24 cellular contexts compared by ENCODE assay signal in the genomic region with DNA sequence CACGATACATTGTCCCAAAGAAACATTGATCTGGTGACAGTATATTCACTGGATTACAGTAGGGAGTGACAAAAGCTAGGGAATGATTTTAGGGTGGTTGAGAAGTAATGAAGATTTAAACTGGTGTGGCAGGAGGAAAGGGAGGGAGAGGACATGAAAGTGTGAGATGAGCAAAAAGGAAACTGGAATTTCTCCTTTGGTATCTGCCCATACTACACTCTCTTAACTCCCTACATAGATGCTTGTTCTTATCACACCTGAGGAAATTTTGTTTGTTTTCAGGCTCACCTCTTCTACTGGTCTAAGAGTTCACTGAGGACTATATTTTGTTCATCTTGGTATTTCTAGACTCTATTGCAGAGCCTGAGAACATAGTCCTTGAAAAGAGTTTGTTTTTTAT. TPM values are rescaled to one million over a fixed set of nuclear protein-coding genes. Genes with fewer than 3 reads are reported as not detected.
DNase-seq lines count a peak whose midpoint lies in the region; ATAC-seq, FAIRE-seq and TF ChIP-seq lines count a peak whose summit lies in the region.
"Had no signal": no experiment of that assay in that cellular context is flagged by ENCODE, and none has a peak within 500 bp of the region (broad histone marks: within the 10 kb centered on the region; RNA-seq: fewer than 3 reads in every experiment).

No MANE protein-coding gene starts in this region.

- no peaks in the 10 kb centered on the region for H3K4me1 Mint-ChIP-seq in MCF 10A (ENCODE audit: insufficient read depth, unreplicated experiment)
- no peaks in the 10 kb centered on the region for H3K4me1 Mint-ChIP-seq in WTC11
- no peaks in the 10 kb centered on the region for H3K4me1 Mint-ChIP-seq in stimulated activated naive CD8-positive, alpha-beta T cell treated with anti-CD3 and anti-CD28 coated beads, Interleukin-15, amount 100 ng/mL, for 72 hours
- no peaks in the 10 kb centered on the region for H3K4me1 Mint-ChIP-seq in naive thymus-derived CD8-positive, alpha-beta T cell
- H3K4me1 Mint-ChIP-seq: B cell had no signal

- ATAC-seq in GM18868 (IDR thresholded peaks at IDR 0.05; ENCODE audit: unreplicated experiment): peak; percentile 47
- ATAC-seq in WTC11: no peak
- ATAC-seq in K562: no peak
- no peak for ATAC-seq in GM18505 (IDR thresholded peaks at IDR 0.05; ENCODE audit: unreplicated experiment)
- ATAC-seq in stimulated activated naive CD8-positive, alpha-beta T cell treated with anti-CD3 and anti-CD28 coated beads, Interleukin-15, amount 100 ng/mL, for 72 hours: no peak
- ATAC-seq in naive thymus-derived CD8-positive, alpha-beta T cell: no peak
- ATAC-seq: A549; CD8-positive, alpha-beta T cell had no signal

- TF ChIP-seq POLR2A in K562 (conservative IDR thresholded peaks at IDR 0.05) (no peak), GM18505 (IDR thresholded peaks at IDR 0.05; ENCODE audit: borderline replicate concordance, extremely low read depth, insufficient read depth, insufficient read length) (no peak)

- POLR2A ChIA-PET in MCF 10A (lab: Yijun Ruan, JAX) (interaction anchor here (0.7 kb wide), 1 partner anchor 371 kb away, joined by 3 read pairs; no protein-coding TSS in a partner anchor), WTC11 (lab: Charles Lee) (no interaction called here), K562 (lab: Yijun Ruan, JAX) (interaction anchor here (0.5 kb wide), 1 partner anchor 8 kb away, joined by 3 read pairs; no protein-coding TSS in a partner anchor)
- POLR2A ChIA-PET in naive thymus-derived CD8-positive, alpha-beta T cell (lab: Charles Lee): no interaction called here

- no peaks in the 10 kb centered on the region for H3K79me2 ChIP-seq in mammary epithelial cell (ENCODE audit: insufficient read depth, low read length)
- no peaks in the 10 kb centered on the region for H3K79me2 ChIP-seq in K562 (ENCODE audit: control insufficient read depth, insufficient read depth, low read length)

- no peak for FAIRE-seq in K562 (lab: Jason Lieb, UNC)
- FAIRE-seq: A549, D721Med, G401.6, GM12891, GM18507 had no signal

- DNase-seq in MCF 10A (ENCODE audit: unreplicated experiment) (no peak), mammary epithelial cell (no peak), WTC11 (ENCODE audit: low spot score) (no peak), K562 (ENCODE audit: extremely low read depth in 1 of 4, low spot score in 3 of 4) (no peak)
- no peak for DNase-seq in stimulated activated naive CD8-positive, alpha-beta T cell treated with anti-CD3 and anti-CD28 coated beads, Interleukin-15, amount 100 ng/mL, for 72 hours
- no peak for DNase-seq in naive thymus-derived CD8-positive, alpha-beta T cell
- DNase-seq: AML-193; Caco-2; Calu3; CD4-positive, alpha-beta T cell; CD8-positive, alpha-beta T cell; DMS79 treated with DMSO at 0.1 percent for 48 hours; GF-D8 had no signal

- TF ChIP-seq RAD21 in K562 (CRISPR knock-in tag; conservative IDR thresholded peaks at IDR 0.05 in 1 of 2, IDR thresholded peaks at IDR 0.05 in 1 of 2): no peak

- H3K9me3 ChIP-seq in mammary epithelial cell (replicated peaks; ENCODE audit: insufficient read depth, low read length) (no peaks in the 10 kb centered on the region), K562 (replicated peaks; ENCODE audit: control insufficient read depth, insufficient read depth, low read depth, low read length) (peaks cover 15% of the 10 kb centered on the region)
- H3K9me3 ChIP-seq: A549; BLaER1 treated with 17β-estradiol and CSF1 and Interleukin-3, amounts not matched to agents 10 nM and 100 nM; Caco-2 had no signal

- no peak for TF ChIP-seq EP300 in K562 (IDR thresholded peaks at IDR 0.05; ENCODE audit: low read length)

- no peaks in the 10 kb centered on the region for H3K9me1 ChIP-seq in K562 (ENCODE audit: control insufficient read depth, insufficient read depth, low read length)

- H4K20me1 ChIP-seq in mammary epithelial cell (ENCODE audit: insufficient read depth, low read length): no peaks in the 10 kb centered on the region
- no peaks in the 10 kb centered on the region for H4K20me1 ChIP-seq in K562 (replicated peaks; ENCODE audit: control insufficient read depth, insufficient read depth, low read length)
- H4K20me1 ChIP-seq: BLaER1 treated with 17β-estradiol and CSF1 and Interleukin-3, amounts not matched to agents 10 nM and 100 nM had no signal

- no peaks in the 10 kb centered on the region for H3K27me3 Mint-ChIP-seq in MCF 10A (ENCODE audit: insufficient read depth, unreplicated experiment)
- H3K27me3 Mint-ChIP-seq in WTC11 (ENCODE audit: low read depth): no peaks in the 10 kb centered on the region
- peaks cover 37% of the 10 kb centered on the region for H3K27me3 Mint-ChIP-seq in stimulated activated naive CD8-positive, alpha-beta T cell treated with anti-CD3 and anti-CD28 coated beads, Interleukin-15, amount 100 ng/mL, for 72 hours
- H3K27me3 Mint-ChIP-seq in naive thymus-derived CD8-positive, alpha-beta T cell: peaks cover 7 to 44% (median 8%) of the 10 kb centered on the region in 5 donors

- CTCF ChIA-PET in MCF 10A (lab: Yijun Ruan, JAX): no interaction called here
- CTCF ChIA-PET in mammary epithelial cell (lab: Charles Lee; ENCODE audit: low non-redundant PET): no interaction called here
- CTCF ChIA-PET in WTC11 (lab: Charles Lee): no interaction called here
- CTCF ChIA-PET in K562 (lab: Yijun Ruan, JAX; ENCODE audit: low intra/inter-chr PET ratio): no interaction called here

- H2AFZ ChIP-seq in mammary epithelial cell (ENCODE audit: low read depth, low read length) (no peak overlapping the region), K562 (ENCODE audit: low read depth, low read length) (peak overlapping the region; percentile 73)

- H3K27ac ChIP-seq in mammary epithelial cell (ENCODE audit: insufficient read depth, low read depth, low read length): no peak overlapping the region
- no peak overlapping the region for H3K27ac ChIP-seq in K562 (ENCODE audit: extremely low read depth, low read depth, low read length)
- H3K27ac ChIP-seq: 22Rv1; A549; BLaER1 treated with 17β-estradiol and CSF1 and Interleukin-3, amounts not matched to agents 10 nM and 100 nM; C4-2B had no signal

- BruUV-seq in MCF 10A (replicated peaks; lab: Mats Ljungman, UMichigan) (no TSS peak), mammary epithelial cell (replicated peaks; lab: Mats Ljungman, UMichigan) (no TSS peak), K562 (replicated peaks; lab: Mats Ljungman, UMichigan) (no TSS peak)

- H3K36me3 Mint-ChIP-seq in MCF 10A (ENCODE audit: insufficient read depth, unreplicated experiment) (no peaks in the 10 kb centered on the region), WTC11 (no peaks in the 10 kb centered on the region)
- H3K36me3 Mint-ChIP-seq in naive thymus-derived CD8-positive, alpha-beta T cell: no peaks in the 10 kb centered on the region
- H3K36me3 Mint-ChIP-seq: CD8-positive, alpha-beta T cell had no signal

- H3K4me3 Mint-ChIP-seq in MCF 10A (ENCODE audit: unreplicated experiment) (no peak overlapping the region), WTC11 (no peak overlapping the region)
- H3K4me3 Mint-ChIP-seq in stimulated activated naive CD8-positive, alpha-beta T cell treated with anti-CD3 and anti-CD28 coated beads, Interleukin-15, amount 100 ng/mL, for 72 hours: no peak overlapping the region
- H3K4me3 Mint-ChIP-seq in naive thymus-derived CD8-positive, alpha-beta T cell: no peak overlapping the region
- H3K4me3 Mint-ChIP-seq: B cell; CD4-positive, alpha-beta T cell; CD8-positive, alpha-beta T cell had no signal

- H3K9me3 Mint-ChIP-seq in MCF 10A (ENCODE audit: unreplicated experiment) (peaks cover 5% of the 10 kb centered on the region), WTC11 (no peaks in the 10 kb centered on the region)
- peaks cover 0 to 7% of the 10 kb centered on the region in 2 donors for H3K9me3 Mint-ChIP-seq in stimulated activated naive CD8-positive, alpha-beta T cell treated with anti-CD3 and anti-CD28 coated beads, Interleukin-15, amount 100 ng/mL, for 72 hours
- H3K9me3 Mint-ChIP-seq in naive thymus-derived CD8-positive, alpha-beta T cell: peaks cover 0 to 2% (median 0%) of the 10 kb centered on the region in 9 donors
- H3K9me3 Mint-ChIP-seq: CD4-positive, alpha-beta T cell; CD8-positive, alpha-beta T cell had no signal

- in situ Hi-C loops in mammary epithelial cell (cut with MboI; ENCODE audit: low sequenced_read_pairs in 2 of 2) (no loop called here), K562 (cut with MboI) (no loop called here)

- H3K4me1 ChIP-seq in mammary epithelial cell (ENCODE audit: insufficient read depth, low read length) (no peaks in the 10 kb centered on the region), K562 (replicated peaks in 1 of 2; ENCODE audit: control insufficient read depth in 2 of 2, insufficient read depth in 2 of 2, low read length in 2 of 2) (peaks cover 0 to 27% of the 10 kb centered on the region in 2 experiments; a peak in 2 of 5 replicates)
- H3K4me1 ChIP-seq: A549; BLaER1 treated with 17β-estradiol and CSF1 and Interleukin-3, amounts not matched to agents 10 nM and 100 nM had no signal

- H3K27me3 ChIP-seq in mammary epithelial cell (ENCODE audit: insufficient read depth, low read length) (peaks cover under 1% of the 10 kb centered on the region), K562 (ENCODE audit: control insufficient read depth in 2 of 2, insufficient read depth in 2 of 2, low read length in 2 of 2) (no peaks in the 10 kb centered on the region)
- H3K27me3 ChIP-seq: BLaER1 treated with 17β-estradiol and CSF1 and Interleukin-3, amounts not matched to agents 10 nM and 100 nM had no signal

- H3K4me2 ChIP-seq in mammary epithelial cell (ENCODE audit: insufficient read depth, low read depth, low read length): no peak overlapping the region
- H3K4me2 ChIP-seq in K562 (ENCODE audit: insufficient read depth, low read length): no peak overlapping the region
- H3K4me2 ChIP-seq: A549; BLaER1 treated with 17β-estradiol and CSF1 and Interleukin-3, amounts not matched to agents 10 nM and 100 nM had no signal

- intact Hi-C loops in MCF 10A (cut with micrococcal nuclease): no loop called here
- intact Hi-C loops in mammary epithelial cell (cut with micrococcal nuclease): no loop called here
- intact Hi-C loops in K562 (cut with micrococcal nuclease): no loop called here

- H3K4me3 ChIP-seq in mammary epithelial cell (replicated peaks in 1 of 3; ENCODE audit: insufficient read depth in 1 of 3, low read depth in 2 of 3, low read length in 3 of 3) (no peak overlapping the region), K562 (no peak overlapping the region)
- H3K4me3 ChIP-seq: A549; BLaER1 treated with 17β-estradiol and CSF1 and Interleukin-3, amounts not matched to agents 10 nM and 100 nM had no signal

- H3K27ac Mint-ChIP-seq in MCF 10A (ENCODE audit: low read depth, unreplicated experiment): peak overlapping the region; percentile 60
- peak overlapping the region; percentile 5; the same call in 1 of the 2 replicates for H3K27ac Mint-ChIP-seq in WTC11
- H3K27ac Mint-ChIP-seq in stimulated activated naive CD8-positive, alpha-beta T cell treated with anti-CD3 and anti-CD28 coated beads, Interleukin-15, amount 100 ng/mL, for 72 hours: no peak overlapping the region
- no peak overlapping the region for H3K27ac Mint-ChIP-seq in naive thymus-derived CD8-positive, alpha-beta T cell
- H3K27ac Mint-ChIP-seq: B cell; CD4-positive, alpha-beta T cell; CD8-positive, alpha-beta T cell had no signal

- no peaks in the 10 kb centered on the region for H3K36me3 ChIP-seq in mammary epithelial cell (ENCODE audit: insufficient read depth, low read length)
- H3K36me3 ChIP-seq in K562 (ENCODE audit: control insufficient read depth, insufficient read depth, low read length): no peaks in the 10 kb centered on the region
- H3K36me3 ChIP-seq: BLaER1 treated with 17β-estradiol and CSF1 and Interleukin-3, amounts not matched to agents 10 nM and 100 nM had no signal

- TF ChIP-seq CTCF in MCF 10A (IDR thresholded peaks at IDR 0.05; ENCODE audit: unreplicated experiment) (no peak), mammary epithelial cell (conservative IDR thresholded peaks at IDR 0.05 in 1 of 2, IDR thresholded peaks at IDR 0.05 in 1 of 2; ENCODE audit: extremely low read depth in 1 of 2, insufficient read depth in 1 of 2, low read depth in 1 of 2, low read length in 2 of 2) (no peak), WTC11 (IDR thresholded peaks at IDR 0.05) (no peak), K562 (IDR thresholded peaks at IDR 0.05 in 2 of 3, conservative IDR thresholded peaks at IDR 0.05 in 1 of 3; ENCODE audit: insufficient read depth in 2 of 3, low read depth in 1 of 3, low read length in 3 of 3) (no peak)

- no peak overlapping the region for H3K9ac ChIP-seq in mammary epithelial cell (ENCODE audit: insufficient read depth, low read length)
- H3K9ac ChIP-seq in K562 (ENCODE audit: insufficient read depth in 1 of 2, low read depth in 2 of 2, low read length in 2 of 2): no peak overlapping the region
- H3K9ac ChIP-seq: BLaER1 treated with 17β-estradiol and CSF1 and Interleukin-3, amounts not matched to agents 10 nM and 100 nM had no signal

- WGBS in mammary epithelial cell (ENCODE audit: low coverage, missing lambda C conversion rate): 58% methylated on average over 1 of the region's 1 CpG
- 77% methylated on average over 1 of the region's 1 CpG for WGBS in K562 (ENCODE audit: insufficient coverage, low coverage, missing lambda C conversion rate)

- dilution Hi-C loops in mammary epithelial cell (cut with HindIII; ENCODE audit: low sequenced_read_pairs): no loop called here

RNA-seq across cellular contexts. Expression of a gene that starts 44.9 kb away (rescaled TPM):
- total RNA-seq in MCF 10A (2022) (2.4 and 2.9 TPM in 2 replicates), mammary epithelial cell (1 to 10 TPM; 4.3 to 5.0 TPM), WTC11 (2021) (7.6 to 8.3 TPM (median 7.9 TPM) in 3 replicates), K562 (2014; rRNA removed) (3.6 and 6.7 TPM in 2 replicates), K562 (2014; rRNA removed; fragmentation: Illumina TruSeq; extraction: Trizol) (8.6 and 9.0 TPM in 2 replicates), K562 (2015; rRNA removed; fragmentation: Illumina TruSeq; extraction: Trizol) (8.0 and 8.4 TPM in 2 replicates), K562 (2021) (5.0 and 6.4 TPM in 2 replicates)
- polyA plus RNA-seq in mammary epithelial cell (1.2 TPM), K562 (2011; rRNA removed) (4.0 and 6.7 TPM in 2 replicates), K562 (2014; fragmentation: Illumina TruSeq; extraction: Trizol) (5.5 and 7.0 TPM in 2 replicates), K562 (2014; fragmentation: Nextera tagmentation; extraction: Ambion mirVana) (1 to 10 TPM; 3.9 to 4.3 TPM), K562 (2014; rRNA removed) (3.7 and 6.4 TPM in 2 replicates)
- polyA minus RNA-seq in mammary epithelial cell: 0.10 TPM
- 3.3 and 28.6 TPM in 2 replicates for total RNA-seq in K562 (2011; cell fraction: chromatin; rRNA removed; ENCODE audit: low replicate concordance)
- 1.0 and 1.8 TPM in 2 replicates for total RNA-seq in K562 (2011; cell fraction: nucleolus; rRNA removed)
- 3.1 and 4.3 TPM in 2 replicates for total RNA-seq in K562 (2011; cell fraction: nucleoplasm; rRNA removed)
- polyA plus RNA-seq in K562 (2011; cell fraction: cytosol; rRNA removed): 0.28 and 0.94 TPM in 2 replicates
- polyA plus RNA-seq in K562 (2011; cell fraction: nucleus; rRNA removed): 2.7 and 3.3 TPM in 2 replicates
- 3.7 and 4.1 TPM in 2 replicates for polyA plus RNA-seq in K562 (2012)
- polyA minus RNA-seq in K562 (2011; rRNA and poly(A)+ RNA removed): 13.8 and 15.1 TPM in 2 replicates
- 1.5 and 4.7 TPM in 2 replicates for polyA minus RNA-seq in K562 (2011; cell fraction: cytosol; rRNA and poly(A)+ RNA removed)
- polyA minus RNA-seq in K562 (2011; cell fraction: nucleus; rRNA and poly(A)+ RNA removed): 8.3 and 11.3 TPM in 2 replicates
- total RNA-seq in naive thymus-derived CD8-positive, alpha-beta T cell: 1 to 10 TPM; 9.1 to 9.4 TPM
- 1 to 10 TPM; 2.4 to 7.7 (median 7.6) TPM for polyA plus RNA-seq in naive thymus-derived CD8-positive, alpha-beta T cell

Comparison
In these comparisons a context has a peak if more than half of its experiments do, and no peak if none do; other contexts are left out.
1. H3K27ac Mint-ChIP-seq: peak in MCF 10A (single experiment) and WTC11 (single experiment); none in stimulated activated naive CD8-positive, alpha-beta T cell treated with anti-CD3 and anti-CD28 coated beads, Interleukin-15, amount 100 ng/mL, for 72 hours (0 of 2) and naive thymus-derived CD8-positive, alpha-beta T cell (0 of 10).
2. POLR2A ChIA-PET loops: an anchor here in MCF 10A (0.7 kb wide) and K562 (0.5 kb wide); none called in WTC11 and naive thymus-derived CD8-positive, alpha-beta T cell.